ENCODE assay signal across 8 cellular contexts in genomic region chr3:47283596-47284364, GRCh38. TPM values are rescaled to one million over a fixed set of nuclear protein-coding genes. Genes with fewer than 3 reads are reported as not detected.
DNase-seq lines count a peak whose midpoint lies in the region; ATAC-seq and TF ChIP-seq lines count a peak whose summit lies in the region.

No MANE protein-coding gene starts in this region.

- H3K27ac Mint-ChIP-seq in effector memory CD8-positive, alpha-beta T cell: peak overlapping the region; percentile 98 to 99

- peak overlapping the region; percentile 86 for H3K27ac ChIP-seq in WERI-Rb-1
- peak overlapping the region; percentile 96 for H3K27ac ChIP-seq in muscle layer of duodenum (ENCODE audit: low read length)
- peak overlapping the region; percentile 77 to 89 for H3K27ac ChIP-seq in tibial artery

- intact Hi-C loops in Right ventricle myocardium superior (cut with DNase I): no loop called here
- intact Hi-C loops in Right ventricle myocardium inferior (cut with DNase I): loop anchor here (5.0 to 10.0 kb wide), 3 partner anchors 39 to 119 kb away; partner anchors contain the start of gene SETD2
- intact Hi-C loops in tibial artery (cut with DNase I; ENCODE audit: low total_unique reads): loop anchor here (10.0 kb wide), 1 partner anchor 279 kb away; no protein-coding TSS in a partner anchor

- H3K27me3 ChIP-seq in WERI-Rb-1 (ENCODE audit: insufficient read depth, low read depth, severe bottlenecking) (no peaks in the 10 kb centered on the region), muscle layer of duodenum (ENCODE audit: low read depth, low read length) (no peaks in the 10 kb centered on the region), tibial artery (no peaks in the 10 kb centered on the region)

- peaks cover 10% of the 10 kb centered on the region for H3K36me3 ChIP-seq in WERI-Rb-1
- H3K36me3 ChIP-seq in muscle layer of duodenum (ENCODE audit: control insufficient read depth in 1 of 2, insufficient read depth in 2 of 2, low read length in 2 of 2): peaks cover 3% of the 10 kb centered on the region in 2 donors
- peaks cover 4 to 8% (median 6%) of the 10 kb centered on the region in 3 donors for H3K36me3 ChIP-seq in tibial artery

- H3K9me3 Mint-ChIP-seq in effector memory CD8-positive, alpha-beta T cell: no peaks in the 10 kb centered on the region

- no peaks in the 10 kb centered on the region for H3K27me3 Mint-ChIP-seq in effector memory CD8-positive, alpha-beta T cell

- peak; percentile 47 for DNase-seq in Right ventricle myocardium superior
- DNase-seq in Right ventricle myocardium inferior (ENCODE audit: missing footprints): no peak
- DNase-seq in WERI-Rb-1: no peak
- DNase-seq in effector memory CD8-positive, alpha-beta T cell: peak in 1 of 3 experiments; percentile 5
- DNase-seq in tibial artery: no peak
- DNase-seq in ecto neural progenitor cell (ENCODE audit: low spot score): no peak

- H3K4me3 Mint-ChIP-seq in effector memory CD8-positive, alpha-beta T cell: peak overlapping the region; percentile 96 to 98

- H3K4me1 Mint-ChIP-seq in effector memory CD8-positive, alpha-beta T cell (ENCODE audit: low read depth in 2 of 2): peaks cover 32 to 36% of the 10 kb centered on the region in 2 donors

- H3K36me3 Mint-ChIP-seq in effector memory CD8-positive, alpha-beta T cell (ENCODE audit: insufficient read depth): peaks cover 52% of the 10 kb centered on the region

- H3K4me1 ChIP-seq in muscle layer of duodenum (ENCODE audit: control insufficient read depth in 1 of 2, insufficient read depth in 2 of 2, low read length in 2 of 2) (peaks cover 0 to 19% of the 10 kb centered on the region in 2 donors), tibial artery (peaks cover 7 to 41% (median 35%) of the 10 kb centered on the region in 4 donors)

- ATAC-seq in Right ventricle myocardium superior (ENCODE audit: poor library complexity) (no peak), Right ventricle myocardium inferior (no peak), GM18511 (IDR thresholded peaks at IDR 0.05; ENCODE audit: unreplicated experiment) (no peak)
- no peak for ATAC-seq in effector memory CD8-positive, alpha-beta T cell (replicated peaks)

- no peaks in the 10 kb centered on the region for H3K9me3 ChIP-seq in WERI-Rb-1 (ENCODE audit: severe bottlenecking)
- no peaks in the 10 kb centered on the region for H3K9me3 ChIP-seq in muscle layer of duodenum (ENCODE audit: control insufficient read depth in 1 of 2, low read length in 2 of 2)
- no peaks in the 10 kb centered on the region for H3K9me3 ChIP-seq in tibial artery

- no peak for TF ChIP-seq CTCF in WERI-Rb-1 (IDR thresholded peaks at IDR 0.05; ENCODE audit: low read depth, low read length)
- TF ChIP-seq CTCF in tibial artery (IDR thresholded peaks at IDR 0.05): no peak

- H3K4me3 ChIP-seq in WERI-Rb-1 (ENCODE audit: low read depth, low read length): peak overlapping the region; percentile 77
- H3K4me3 ChIP-seq in muscle layer of duodenum (ENCODE audit: low read depth in 1 of 2, low read length in 2 of 2): peak overlapping the region; percentile 90
- H3K4me3 ChIP-seq in tibial artery: peak overlapping the region; percentile 68 to 77

RNA-seq across cellular contexts. Expression of gene KLHL18, which starts 1.0 kb away (rescaled TPM):
- total RNA-seq in Right ventricle myocardium superior: 48.4 TPM
- 49.8 TPM for total RNA-seq in Right ventricle myocardium inferior

RNA-seq across cellular contexts. Expression of gene KIF9, which starts 1.2 kb away (rescaled TPM):
- total RNA-seq in Right ventricle myocardium superior (8.4 TPM), Right ventricle myocardium inferior (7.6 TPM)
